Comparison of ENCODE assay signal across 7 cellular contexts in the genomic region with DNA sequence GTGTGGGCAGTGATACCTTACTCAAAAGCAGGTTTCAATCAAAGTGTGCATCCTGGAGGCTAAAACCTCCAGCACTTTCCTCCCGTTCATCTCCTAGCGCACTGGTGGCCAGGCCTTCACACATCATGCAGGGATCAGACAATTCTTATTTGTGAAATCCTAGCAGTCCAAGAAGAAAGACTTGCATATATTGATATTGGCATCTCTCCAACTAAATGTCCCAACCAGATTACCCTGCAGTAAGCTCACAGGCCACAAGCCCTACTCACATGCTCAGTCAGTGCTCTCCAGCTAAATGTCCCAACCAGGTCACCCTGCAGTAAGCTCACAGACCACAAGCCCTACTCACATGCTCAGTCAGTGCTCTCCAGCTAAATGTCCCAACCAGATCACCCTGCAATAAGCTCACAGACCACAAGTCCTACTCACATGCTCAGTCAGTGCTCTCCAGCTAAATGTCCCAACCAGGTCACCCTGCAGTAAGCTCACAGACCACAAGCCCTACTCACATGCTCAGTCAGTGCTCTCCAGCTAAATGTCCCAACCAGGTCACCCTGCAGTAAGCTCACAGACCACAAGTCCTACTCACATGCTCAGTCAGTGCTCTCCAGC.
DNase-seq lines count a peak whose midpoint lies in the region; ATAC-seq and TF ChIP-seq lines count a peak whose summit lies in the region.
"Not testable (repeated sequence)": the region's sequence is repeated elsewhere in the genome, so short reads cannot be mapped to it uniquely, and the experiment has no call there.

No MANE protein-coding gene starts in this region.

- not testable (repeated sequence) for H3K4me3 ChIP-seq in brain microvascular endothelial cell (ENCODE audit: low read depth, low read length); fibroblast of pulmonary artery (replicated peaks; ENCODE audit: low read depth, low read length)

- not testable (repeated sequence) for ATAC-seq in activated CD8-positive, alpha-beta memory T cell treated with anti-CD3 and anti-CD28 coated beads, Interleukin-2, amount 10 ng/mL, durations not matched to agents 7 days and 5 days; natural killer cell treated with Interleukin-12 subunit alpha and Interleukin-12 subunit beta and Interleukin-15 and Interleukin-18, amount 100 ng/mL, for 72 hours

- H3K27me3 Mint-ChIP-seq in activated CD8-positive, alpha-beta memory T cell treated with anti-CD3 and anti-CD28 coated beads, Interleukin-2, amount 10 ng/mL, durations not matched to agents 7 days and 5 days; natural killer cell treated with Interleukin-12 subunit alpha and Interleukin-12 subunit beta and Interleukin-15 and Interleukin-18, amount 100 ng/mL, for 72 hours: not testable (repeated sequence)

- peak overlapping the region; percentile 77 for H3K27ac Mint-ChIP-seq in activated CD8-positive, alpha-beta memory T cell treated with anti-CD3 and anti-CD28 coated beads, Interleukin-2, amount 10 ng/mL, durations not matched to agents 7 days and 5 days
- peak overlapping the region; percentile 11 to 66 for H3K27ac Mint-ChIP-seq in natural killer cell treated with Interleukin-12 subunit alpha and Interleukin-12 subunit beta and Interleukin-15 and Interleukin-18, amount 100 ng/mL, for 72 hours

- CTCF ChIA-PET in activated CD8-positive, alpha-beta memory T cell treated with anti-CD3 and anti-CD28 coated beads, Interleukin-2, amount 10 ng/mL, durations not matched to agents 7 days and 5 days (lab: Charles Lee): not testable (repeated sequence)

- DNase-seq in DMS 273 (lab: John Stamatoyannopoulos, UW; ENCODE audit: unreplicated experiment) (peak; percentile 22), LHCN-M2 (ENCODE audit: low read depth) (peak; percentile 73), RPMI7951 (ENCODE audit: low read depth) (peak; percentile 13), brain microvascular endothelial cell (peak; percentile 38), fibroblast of pulmonary artery (ENCODE audit: low read depth) (peak; percentile 68)
- peak; percentile 54 for DNase-seq in activated CD8-positive, alpha-beta memory T cell treated with anti-CD3 and anti-CD28 coated beads, Interleukin-2, amount 10 ng/mL, durations not matched to agents 7 days and 5 days
- not testable (repeated sequence) for DNase-seq in natural killer cell treated with Interleukin-12 subunit alpha and Interleukin-12 subunit beta and Interleukin-15 and Interleukin-18, amount 100 ng/mL, for 72 hours (ENCODE audit: low spot score)

- H3K4me3 Mint-ChIP-seq in activated CD8-positive, alpha-beta memory T cell treated with anti-CD3 and anti-CD28 coated beads, Interleukin-2, amount 10 ng/mL, durations not matched to agents 7 days and 5 days; natural killer cell treated with Interleukin-12 subunit alpha and Interleukin-12 subunit beta and Interleukin-15 and Interleukin-18, amount 100 ng/mL, for 72 hours: not testable (repeated sequence)

- peaks cover 16% of the 10 kb centered on the region for H3K36me3 Mint-ChIP-seq in activated CD8-positive, alpha-beta memory T cell treated with anti-CD3 and anti-CD28 coated beads, Interleukin-2, amount 10 ng/mL, durations not matched to agents 7 days and 5 days
- H3K36me3 Mint-ChIP-seq in natural killer cell treated with Interleukin-12 subunit alpha and Interleukin-12 subunit beta and Interleukin-15 and Interleukin-18, amount 100 ng/mL, for 72 hours: not testable (repeated sequence)

- not testable (repeated sequence) for H3K9me3 Mint-ChIP-seq in activated CD8-positive, alpha-beta memory T cell treated with anti-CD3 and anti-CD28 coated beads, Interleukin-2, amount 10 ng/mL, durations not matched to agents 7 days and 5 days (ENCODE audit: low read depth); natural killer cell treated with Interleukin-12 subunit alpha and Interleukin-12 subunit beta and Interleukin-15 and Interleukin-18, amount 100 ng/mL, for 72 hours

- H3K27ac ChIP-seq in brain microvascular endothelial cell: not testable (repeated sequence)

- H3K4me1 Mint-ChIP-seq in activated CD8-positive, alpha-beta memory T cell treated with anti-CD3 and anti-CD28 coated beads, Interleukin-2, amount 10 ng/mL, durations not matched to agents 7 days and 5 days: peaks cover 56% of the 10 kb centered on the region
- H3K4me1 Mint-ChIP-seq in natural killer cell treated with Interleukin-12 subunit alpha and Interleukin-12 subunit beta and Interleukin-15 and Interleukin-18, amount 100 ng/mL, for 72 hours (ENCODE audit: low read depth in 2 of 2): peaks cover 38 to 46% of the 10 kb centered on the region in 2 donors

- not testable (repeated sequence) for H3K27me3 ChIP-seq in brain microvascular endothelial cell (replicated peaks)

- H3K36me3 ChIP-seq in brain microvascular endothelial cell (replicated peaks): not testable (repeated sequence)

- not testable (repeated sequence) for TF ChIP-seq CTCF in brain microvascular endothelial cell (IDR thresholded peaks at IDR 0.05; ENCODE audit: low read depth, low read length, missing control alignments); fibroblast of pulmonary artery (IDR thresholded peaks at IDR 0.05; ENCODE audit: low read length, missing control alignments)

- in situ Hi-C loops in brain microvascular endothelial cell (cut with HindIII; ENCODE audit: low pct_ligation_motif_present, low sequenced_read_pairs): not testable (repeated sequence)
